Comparison of ENCODE assay signal across 8 cellular contexts in the genomic region with DNA sequence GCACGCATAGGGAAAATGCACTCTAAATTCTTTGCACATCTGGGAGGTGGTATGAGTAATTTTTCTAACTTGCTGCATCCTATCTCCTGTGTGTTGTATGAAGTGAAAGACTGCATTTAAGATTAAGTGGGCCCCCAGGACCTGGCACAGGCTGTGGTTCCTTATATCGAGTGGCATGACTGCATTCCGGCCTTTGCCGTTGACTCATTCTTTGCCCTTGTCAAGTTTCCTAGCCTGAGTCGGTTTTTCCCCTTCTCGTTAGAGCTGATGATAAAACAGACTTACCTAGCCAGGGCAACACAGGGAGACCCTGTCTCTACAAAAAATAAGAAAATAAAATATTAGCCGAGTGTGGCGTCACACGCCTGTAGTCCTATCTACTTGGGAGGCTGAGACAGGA. TPM values are rescaled to one million over a fixed set of nuclear protein-coding genes. Genes with fewer than 3 reads are reported as not detected.
DNase-seq lines count a peak whose midpoint lies in the region; ATAC-seq, FAIRE-seq and TF ChIP-seq lines count a peak whose summit lies in the region.
"Not testable (repeated sequence)": the region's sequence is repeated elsewhere in the genome, so short reads cannot be mapped to it uniquely, and the experiment has no call there.

No MANE protein-coding gene starts in this region.

- H3K27me3 ChIP-seq in endothelial cell of umbilical vein (ENCODE audit: control insufficient read depth in 2 of 2, insufficient read depth in 2 of 2, low read length in 2 of 2), result not testable (repeated sequence)

- H3K4me2 ChIP-seq in endothelial cell of umbilical vein (ENCODE audit: insufficient read depth, low read length), result peak overlapping the region; percentile 30

- H2AFZ ChIP-seq in endothelial cell of umbilical vein (ENCODE audit: low read depth, low read length), result not testable (repeated sequence)

- not testable (repeated sequence) for H3K27ac ChIP-seq in endothelial cell of umbilical vein (ENCODE audit: insufficient read depth, low read depth, low read length)

- ATAC-seq in GM18861 (IDR thresholded peaks at IDR 0.05; ENCODE audit: unreplicated experiment), result peak; percentile 39

- not testable (repeated sequence) for FAIRE-seq in endothelial cell of umbilical vein (lab: Jason Lieb, UNC)
- FAIRE-seq in urothelium cell line (lab: Jason Lieb, UNC), result peak; percentile 13

- H3K4me3 Mint-ChIP-seq in activated naive CD4-positive, alpha-beta T cell treated with anti-CD3 and anti-CD28 coated beads, Interleukin-2, amount 50 U/mL, for 24 hours, result peak overlapping the region; percentile 26

- H3K9me3 ChIP-seq in endothelial cell of umbilical vein (replicated peaks; ENCODE audit: control insufficient read depth, insufficient read depth, low read length), result not testable (repeated sequence)

- TF ChIP-seq POLR2A in endothelial cell of umbilical vein (IDR thresholded peaks at IDR 0.05; ENCODE audit: low read depth, low read length), result not testable (repeated sequence)

- H3K27ac Mint-ChIP-seq in activated naive CD4-positive, alpha-beta T cell treated with anti-CD3 and anti-CD28 coated beads, Interleukin-2, amount 50 U/mL, for 24 hours, result not testable (repeated sequence)

- peaks cover 17% of the 10 kb centered on the region for H3K4me1 Mint-ChIP-seq in activated naive CD4-positive, alpha-beta T cell treated with anti-CD3 and anti-CD28 coated beads, Interleukin-2, amount 50 U/mL, for 24 hours

- not testable (repeated sequence) for H3K36me3 Mint-ChIP-seq in activated naive CD4-positive, alpha-beta T cell treated with anti-CD3 and anti-CD28 coated beads, Interleukin-2, amount 50 U/mL, for 24 hours

- not testable (repeated sequence) for H3K9me1 ChIP-seq in endothelial cell of umbilical vein (replicated peaks; ENCODE audit: control insufficient read depth, extremely low read depth, insufficient read depth, low read length)

- H3K4me1 ChIP-seq in endothelial cell of umbilical vein (ENCODE audit: control insufficient read depth, extremely low read depth, insufficient read depth, low read length), result not testable (repeated sequence)

- intact Hi-C loops in endothelial cell of umbilical vein (cut with micrococcal nuclease), result not testable (repeated sequence)

- H3K9me3 Mint-ChIP-seq in activated naive CD4-positive, alpha-beta T cell treated with anti-CD3 and anti-CD28 coated beads, Interleukin-2, amount 50 U/mL, for 24 hours, result not testable (repeated sequence)

- peak; percentile 94 for DNase-seq in NCI-H226
- DNase-seq in activated CD4-positive, alpha-beta T cell treated with anti-CD3 and anti-CD28 coated beads for 4 hours, result peak; percentile 7 to 23
- not testable (repeated sequence) for DNase-seq in endothelial cell of umbilical vein (ENCODE audit: low read depth, low spot score)
- peak; percentile 36 for DNase-seq in mucosa of gallbladder (ENCODE audit: low spot score)
- peak; percentile 23 for DNase-seq in stimulated activated CD4-positive, alpha-beta T cell treated with anti-CD3 and anti-CD28 coated beads, Interleukin-4, amount 100 ng/mL, for 1 hour
- peak; percentile 84 for DNase-seq in urothelium cell line (ENCODE audit: low spot score)

- not testable (repeated sequence) for TF ChIP-seq CTCF in endothelial cell of umbilical vein (IDR thresholded peaks at IDR 0.05; ENCODE audit: extremely low read depth in 1 of 2, insufficient read depth in 1 of 2, low read depth in 1 of 2, low read length in 2 of 2)

- dilution Hi-C loops in endothelial cell of umbilical vein (cut with MboI; ENCODE audit: extremely low pct_ligation_motif_present, low sequenced_read_pairs), result not testable (repeated sequence)

- CTCF ChIA-PET in endothelial cell of umbilical vein (lab: Charles Lee), result not testable (repeated sequence)

- H3K79me2 ChIP-seq in endothelial cell of umbilical vein (ENCODE audit: control insufficient read depth, insufficient read depth, low read length), result not testable (repeated sequence)

- not testable (repeated sequence) for H3K27me3 Mint-ChIP-seq in activated naive CD4-positive, alpha-beta T cell treated with anti-CD3 and anti-CD28 coated beads, Interleukin-2, amount 50 U/mL, for 24 hours

- not testable (repeated sequence) for H3K36me3 ChIP-seq in endothelial cell of umbilical vein (ENCODE audit: control insufficient read depth in 2 of 2, extremely low read depth in 1 of 2, insufficient read depth in 2 of 2, low read length in 2 of 2)

- BruUV-seq in endothelial cell of umbilical vein (replicated peaks; lab: Mats Ljungman, UMichigan), result not testable (repeated sequence)

- not testable (repeated sequence) for H3K4me3 ChIP-seq in endothelial cell of umbilical vein (replicated peaks in 1 of 3; ENCODE audit: insufficient read depth in 1 of 3, low read depth in 1 of 3, low read length in 3 of 3)

- POLR2A ChIA-PET in endothelial cell of umbilical vein (lab: Charles Lee), result interaction anchor here (0.5 kb wide), 1 partner anchor 14 kb away, joined by 3 read pairs; no protein-coding TSS in a partner anchor

- H4K20me1 ChIP-seq in endothelial cell of umbilical vein (replicated peaks; ENCODE audit: control insufficient read depth, extremely low read depth, insufficient read depth, low read length), result not testable (repeated sequence)

- not testable (repeated sequence) for H3K9ac ChIP-seq in endothelial cell of umbilical vein (replicated peaks; ENCODE audit: extremely low read depth, insufficient read depth, low read length)

RNA-seq across cellular contexts. Expression of a gene that starts 37.4 kb away (rescaled TPM):
- total RNA-seq in endothelial cell of umbilical vein (71.1 and 75.6 TPM in 2 replicates), mucosa of gallbladder (82.0 TPM)
- 95.8 and 96.6 TPM in 2 replicates for polyA plus RNA-seq in endothelial cell of umbilical vein
- 96.9 and 103 TPM in 2 replicates for polyA plus RNA-seq in endothelial cell of umbilical vein (2011; cell fraction: cytosol; rRNA removed)
- 194 and 217 TPM in 2 replicates for polyA plus RNA-seq in endothelial cell of umbilical vein (2011; cell fraction: nucleus; rRNA removed)
- 46.9 and 47.2 TPM in 2 replicates for polyA plus RNA-seq in endothelial cell of umbilical vein (2012)
- 99.1 and 109 TPM in 2 replicates for polyA minus RNA-seq in endothelial cell of umbilical vein
- polyA minus RNA-seq in endothelial cell of umbilical vein (2011; cell fraction: cytosol; rRNA and poly(A)+ RNA removed), result 61.6 TPM
- 84.2 and 93.9 TPM in 2 replicates for polyA minus RNA-seq in endothelial cell of umbilical vein (2011; cell fraction: nucleus; rRNA and poly(A)+ RNA removed)
